In genomic region chr1:53349369-53349705, GRCh38 we compare ENCODE assay signal across 25 cellular contexts. TPM values are rescaled to one million over a fixed set of nuclear protein-coding genes. Genes with fewer than 3 reads are reported as not detected.
DNase-seq lines count a peak whose midpoint lies in the region; ATAC-seq and TF ChIP-seq lines count a peak whose summit lies in the region.
"Had no signal": no experiment of that assay in that cellular context is flagged by ENCODE, and none has a peak within 500 bp of the region (broad histone marks: within the 10 kb centered on the region; RNA-seq: fewer than 3 reads in every experiment).

No MANE protein-coding gene starts in this region.

- no peaks in the 10 kb centered on the region for H3K4me1 Mint-ChIP-seq in activated CD8-positive, alpha-beta T cell treated with anti-CD3 and anti-CD28 coated beads, Interleukin-2, amount 10 ng/mL, durations not matched to agents 7 days and 5 days (ENCODE audit: low read depth)
- H3K4me1 Mint-ChIP-seq in activated CD8-positive, alpha-beta T cell treated with anti-CD3 and anti-CD28 coated beads for 36 hours (ENCODE audit: low read depth): no peaks in the 10 kb centered on the region
- H3K4me1 Mint-ChIP-seq: activated naive CD8-positive, alpha-beta T cell treated with anti-CD3 and anti-CD28 coated beads, Interleukin-2, amount 10 ng/mL, durations not matched to agents 7 days and 5 days; naive thymus-derived CD8-positive, alpha-beta T cell; T-cell had no signal

- no peak overlapping the region for H3K4me3 ChIP-seq in gastrocnemius medialis
- H3K4me3 ChIP-seq: heart left ventricle, lower lobe of right lung, suprapubic skin had no signal

- no peaks in the 10 kb centered on the region for H3K4me1 ChIP-seq in gastrocnemius medialis
- H3K4me1 ChIP-seq: heart left ventricle, lower lobe of right lung, suprapubic skin had no signal

- H3K36me3 Mint-ChIP-seq in activated CD8-positive, alpha-beta T cell treated with anti-CD3 and anti-CD28 coated beads, Interleukin-2, amount 10 ng/mL, durations not matched to agents 7 days and 5 days (ENCODE audit: low read depth): no peaks in the 10 kb centered on the region
- no peaks in the 10 kb centered on the region for H3K36me3 Mint-ChIP-seq in activated CD8-positive, alpha-beta T cell treated with anti-CD3 and anti-CD28 coated beads for 36 hours (ENCODE audit: low read depth)
- H3K36me3 Mint-ChIP-seq: activated naive CD8-positive, alpha-beta T cell treated with anti-CD3 and anti-CD28 coated beads, Interleukin-2, amount 10 ng/mL, durations not matched to agents 7 days and 5 days; naive thymus-derived CD8-positive, alpha-beta T cell; T-cell had no signal

- ATAC-seq in activated CD8-positive, alpha-beta T cell treated with anti-CD3 and anti-CD28 coated beads, Interleukin-2, amount 10 ng/mL, durations not matched to agents 7 days and 5 days: no peak
- no peak for ATAC-seq in activated CD8-positive, alpha-beta T cell treated with anti-CD3 and anti-CD28 coated beads for 36 hours
- ATAC-seq in sciatic nerve (no peak), HG03469 (IDR thresholded peaks at IDR 0.05; ENCODE audit: unreplicated experiment) (no peak), gastrocnemius medialis (no peak)
- ATAC-seq: HCT116; naive thymus-derived CD8-positive, alpha-beta T cell; T-cell had no signal

- intact Hi-C loops in activated CD8-positive, alpha-beta T cell treated with anti-CD3 and anti-CD28 coated beads for 36 hours (cut with micrococcal nuclease): no loop called here
- intact Hi-C loops in sciatic nerve (cut with DNase I): no loop called here
- intact Hi-C loops in gastrocnemius medialis (cut with DNase I; ENCODE audit: low total_unique reads): no loop called here

- no peaks in the 10 kb centered on the region for H3K36me3 ChIP-seq in gastrocnemius medialis
- H3K36me3 ChIP-seq: heart left ventricle, lower lobe of right lung, suprapubic skin had no signal

- peaks cover 11% of the 10 kb centered on the region for H3K27me3 Mint-ChIP-seq in activated CD8-positive, alpha-beta T cell treated with anti-CD3 and anti-CD28 coated beads, Interleukin-2, amount 10 ng/mL, durations not matched to agents 7 days and 5 days (ENCODE audit: low read depth)
- H3K27me3 Mint-ChIP-seq in activated CD8-positive, alpha-beta T cell treated with anti-CD3 and anti-CD28 coated beads for 36 hours: no peaks in the 10 kb centered on the region
- H3K27me3 Mint-ChIP-seq: naive thymus-derived CD8-positive, alpha-beta T cell; T-cell had no signal

- no peaks in the 10 kb centered on the region for H3K9me3 ChIP-seq in gastrocnemius medialis
- H3K9me3 ChIP-seq: heart left ventricle, lower lobe of right lung, suprapubic skin had no signal

- H3K27ac ChIP-seq in gastrocnemius medialis: no peak overlapping the region
- H3K27ac ChIP-seq: C4-2B, heart left ventricle, lower lobe of right lung, suprapubic skin had no signal

- DNase-seq in activated CD8-positive, alpha-beta T cell treated with anti-CD3 and anti-CD28 coated beads, Interleukin-2, amount 10 ng/mL, durations not matched to agents 7 days and 5 days: no peak
- no peak for DNase-seq in activated CD8-positive, alpha-beta T cell treated with anti-CD3 and anti-CD28 coated beads for 36 hours
- peak; percentile 33 for DNase-seq in activated CD8-positive, alpha-beta memory T cell treated with anti-CD3 and anti-CD28 coated beads, Interleukin-2, amount 50 U/mL, for 48 hours
- DNase-seq in iPS-NIHi7 (ENCODE audit: extremely low spot score) (peak; percentile 6), sciatic nerve (ENCODE audit: low spot score) (peak; percentile 27), GF-D8 (lab: John Stamatoyannopoulos, UW) (no peak), gastrocnemius medialis (no peak)
- DNase-seq: 8988T; activated CD4-positive, alpha-beta T cell treated with anti-CD3 and anti-CD28 coated beads for 48 hours; activated naive CD8-positive, alpha-beta T cell treated with anti-CD3 and anti-CD28 coated beads, Interleukin-2, amount 10 ng/mL, durations not matched to agents 7 days and 5 days; effector memory CD4-positive, alpha-beta T cell; IMR-90; lower lobe of right lung; naive thymus-derived CD8-positive, alpha-beta T cell; NCI-H1048; NCI-H1694; NCI-H446 treated with DMSO at 0.1 percent for 48 hours; NCI-H82; stimulated activated naive CD4-positive, alpha-beta T cell treated with Interleukin-2 at 50 U/mL for 16 hours had no signal

- H3K9me3 Mint-ChIP-seq in activated CD8-positive, alpha-beta T cell treated with anti-CD3 and anti-CD28 coated beads, Interleukin-2, amount 10 ng/mL, durations not matched to agents 7 days and 5 days (ENCODE audit: insufficient read depth): no peaks in the 10 kb centered on the region
- H3K9me3 Mint-ChIP-seq in activated CD8-positive, alpha-beta T cell treated with anti-CD3 and anti-CD28 coated beads for 36 hours: no peaks in the 10 kb centered on the region
- H3K9me3 Mint-ChIP-seq: activated naive CD8-positive, alpha-beta T cell treated with anti-CD3 and anti-CD28 coated beads, Interleukin-2, amount 10 ng/mL, durations not matched to agents 7 days and 5 days; naive thymus-derived CD8-positive, alpha-beta T cell; T-cell had no signal

- peak overlapping the region; percentile 39 for H3K27ac Mint-ChIP-seq in activated CD8-positive, alpha-beta T cell treated with anti-CD3 and anti-CD28 coated beads, Interleukin-2, amount 10 ng/mL, durations not matched to agents 7 days and 5 days
- no peak overlapping the region for H3K27ac Mint-ChIP-seq in activated CD8-positive, alpha-beta T cell treated with anti-CD3 and anti-CD28 coated beads for 36 hours
- H3K27ac Mint-ChIP-seq: activated naive CD8-positive, alpha-beta T cell treated with anti-CD3 and anti-CD28 coated beads, Interleukin-2, amount 10 ng/mL, durations not matched to agents 7 days and 5 days; T-cell had no signal

- POLR2A ChIA-PET in activated CD8-positive, alpha-beta T cell treated with anti-CD3 and anti-CD28 coated beads, Interleukin-2, amount 10 ng/mL, durations not matched to agents 7 days and 5 days (lab: Charles Lee): interaction anchor here (1.5 kb wide), 1 partner anchor 15 kb away, joined by 3 read pairs; no protein-coding TSS in a partner anchor
- POLR2A ChIA-PET in activated CD8-positive, alpha-beta T cell treated with anti-CD3 and anti-CD28 coated beads for 36 hours (lab: Charles Lee): no interaction called here

- CTCF ChIA-PET in activated CD8-positive, alpha-beta T cell treated with anti-CD3 and anti-CD28 coated beads, Interleukin-2, amount 10 ng/mL, durations not matched to agents 7 days and 5 days (lab: Charles Lee): no interaction called here
- CTCF ChIA-PET in activated CD8-positive, alpha-beta T cell treated with anti-CD3 and anti-CD28 coated beads for 36 hours (lab: Charles Lee): no interaction called here

- no peaks in the 10 kb centered on the region for H3K27me3 ChIP-seq in gastrocnemius medialis
- H3K27me3 ChIP-seq: heart left ventricle, suprapubic skin had no signal

- in situ Hi-C loops in gastrocnemius medialis (cut with MboI; ENCODE audit: low sequenced_read_pairs in 4 of 4): no loop called here

- TF ChIP-seq CTCF in activated CD8-positive, alpha-beta T cell treated with anti-CD3 and anti-CD28 coated beads for 36 hours (IDR thresholded peaks at IDR 0.05): no peak
- TF ChIP-seq CTCF in gastrocnemius medialis (IDR thresholded peaks at IDR 0.05 in 4 of 5, conservative IDR thresholded peaks at IDR 0.05 in 1 of 5): no peak

- TF ChIP-seq POLR2A in gastrocnemius medialis (IDR thresholded peaks at IDR 0.05): no peak

- no peak overlapping the region for H3K4me3 Mint-ChIP-seq in activated CD8-positive, alpha-beta T cell treated with anti-CD3 and anti-CD28 coated beads, Interleukin-2, amount 10 ng/mL, durations not matched to agents 7 days and 5 days
- H3K4me3 Mint-ChIP-seq in activated CD8-positive, alpha-beta T cell treated with anti-CD3 and anti-CD28 coated beads for 36 hours: no peak overlapping the region
- H3K4me3 Mint-ChIP-seq: activated naive CD8-positive, alpha-beta T cell treated with anti-CD3 and anti-CD28 coated beads, Interleukin-2, amount 10 ng/mL, durations not matched to agents 7 days and 5 days; naive thymus-derived CD8-positive, alpha-beta T cell; T-cell had no signal

RNA-seq across cellular contexts. Expression of gene LRP8, which starts 21.5 kb away (rescaled TPM):
- 10 to 100 TPM; 62.7 to 71.8 TPM for total RNA-seq in activated CD8-positive, alpha-beta T cell treated with anti-CD3 and anti-CD28 coated beads, Interleukin-2, amount 10 ng/mL, durations not matched to agents 7 days and 5 days
- 10 to 100 TPM; 39.9 to 41.6 TPM for total RNA-seq in activated CD8-positive, alpha-beta T cell treated with anti-CD3 and anti-CD28 coated beads for 36 hours
- total RNA-seq in sciatic nerve (2.4 TPM), gastrocnemius medialis (1 to 10 TPM in 2 of 4 donors, under 1 TPM in 2; 0.36 to 4.2 (median 1.4) TPM)

Comparison
In these comparisons a context has a peak if more than half of its experiments do, and no peak if none do; other contexts are left out.
1. DNase-seq: peak in activated CD8-positive, alpha-beta memory T cell treated with anti-CD3 and anti-CD28 coated beads, Interleukin-2, amount 50 U/mL, for 48 hours (single experiment), iPS-NIHi7 (single experiment) and sciatic nerve (single experiment); none in activated CD8-positive, alpha-beta T cell treated with anti-CD3 and anti-CD28 coated beads, Interleukin-2, amount 10 ng/mL, durations not matched to agents 7 days and 5 days (single experiment), activated CD8-positive, alpha-beta T cell treated with anti-CD3 and anti-CD28 coated beads for 36 hours (single experiment), GF-D8 (single experiment) and gastrocnemius medialis (0 of 2).
2. RNA of gene LRP8, which starts 21.5 kb away (total RNA-seq): 62.7 to 71.8 TPM in activated CD8-positive, alpha-beta T cell treated with anti-CD3 and anti-CD28 coated beads, Interleukin-2, amount 10 ng/mL, durations not matched to agents 7 days and 5 days and 39.9 to 41.6 TPM in activated CD8-positive, alpha-beta T cell treated with anti-CD3 and anti-CD28 coated beads for 36 hours; 2.4 TPM in sciatic nerve (single experiment) and 0.36 to 4.2 TPM in gastrocnemius medialis; every median in the first group is over 4 times any median in the second.